Comparison of ENCODE assay signal across 9 cellular contexts in genomic region chr4:7192252-7193039, GRCh38. TPM values are rescaled to one million over a fixed set of nuclear protein-coding genes. Genes with fewer than 3 reads are reported as not detected.
DNase-seq lines count a peak whose midpoint lies in the region; ATAC-seq and TF ChIP-seq lines count a peak whose summit lies in the region.
"Had no signal": no experiment of that assay in that cellular context is flagged by ENCODE, and none has a peak within 500 bp of the region (broad histone marks: within the 10 kb centered on the region; RNA-seq: fewer than 3 reads in every experiment).

SORCS2 (plus strand) TSS chr4:7192538.

- H3K27me3 Mint-ChIP-seq in activated naive CD4-positive, alpha-beta T cell treated with anti-CD3 and anti-CD28 coated beads for 36 hours (ENCODE audit: low read depth) = peaks cover 42% of the 10 kb centered on the region
- peaks cover 9% of the 10 kb centered on the region for H3K27me3 Mint-ChIP-seq in glutamatergic neuron (ENCODE audit: unreplicated experiment)

- H3K4me3 Mint-ChIP-seq in activated naive CD4-positive, alpha-beta T cell treated with anti-CD3 and anti-CD28 coated beads for 36 hours = peak within 1 kb of the TSS; percentile 4
- peak within 1 kb of the TSS; percentile 87 for H3K4me3 Mint-ChIP-seq in glutamatergic neuron (ENCODE audit: unreplicated experiment)

- no peaks in the 10 kb centered on the region for H3K36me3 Mint-ChIP-seq in activated naive CD4-positive, alpha-beta T cell treated with anti-CD3 and anti-CD28 coated beads for 36 hours (ENCODE audit: low read depth)
- H3K36me3 Mint-ChIP-seq in glutamatergic neuron (ENCODE audit: unreplicated experiment) = no peaks in the 10 kb centered on the region

- TF ChIP-seq RAD21 in HCT116 (IDR thresholded peaks at IDR 0.05; ENCODE audit: low read depth) = peak; percentile 50

- H3K36me3 ChIP-seq in HCT116 (ENCODE audit: control insufficient read depth in 1 of 2, insufficient read depth in 2 of 2, low read length in 2 of 2) (no peaks in the 10 kb centered on the region), tibial nerve (no peaks in the 10 kb centered on the region)

- TF ChIP-seq POLR2A in HCT116 (IDR thresholded peaks at IDR 0.05; ENCODE audit: borderline replicate concordance, extremely low read depth, insufficient read depth, insufficient read length) = no peak
- TF ChIP-seq POLR2A in tibial nerve (IDR thresholded peaks at IDR 0.05) = no peak

- H3K27me3 ChIP-seq in HCT116 (ENCODE audit: insufficient read depth, low read length) (peaks cover 22% of the 10 kb centered on the region; the same call in 1 of the 2 replicates), tibial nerve (peaks cover 0 to 36% of the 10 kb centered on the region in 2 donors)

- POLR2A ChIA-PET in HCT116 (lab: Charles Lee) = no interaction called here

- peak; percentile 12 to 44 (median 44); a peak in 3 of 6 replicates for TF ChIP-seq CTCF in HCT116 (IDR thresholded peaks at IDR 0.05 in 2 of 3, conservative IDR thresholded peaks at IDR 0.05 in 1 of 3; ENCODE audit: borderline replicate concordance in 1 of 3, insufficient read depth in 1 of 3, low read depth in 2 of 3, low read length in 2 of 3)
- peak; percentile 44 for TF ChIP-seq CTCF in glutamatergic neuron (IDR thresholded peaks at IDR 0.05; ENCODE audit: partially characterized antibody, unreplicated experiment)
- TF ChIP-seq CTCF in tibial nerve (IDR thresholded peaks at IDR 0.05) = peak; percentile 49 to 98 (median 94)

- no TSS peak for BruUV-seq in HCT116 (replicated peaks; lab: Mats Ljungman, UMichigan)

- no peak within 1 kb of the TSS for H3K4me3 ChIP-seq in HCT116 (replicated peaks in 1 of 2; ENCODE audit: low read depth in 1 of 2, low read length in 2 of 2)
- peak within 1 kb of the TSS; percentile 36 to 69 (median 46) for H3K4me3 ChIP-seq in tibial nerve
- H3K4me3 ChIP-seq: SK-N-MC had no signal

- WGBS in tibial nerve, 2 donors = 0 to 1% methylated on average over 18 to 52 of the region's 119 CpGs

- H4K20me1 ChIP-seq in HCT116 (ENCODE audit: insufficient read depth) = no peaks in the 10 kb centered on the region

- H3K4me1 Mint-ChIP-seq in activated naive CD4-positive, alpha-beta T cell treated with anti-CD3 and anti-CD28 coated beads for 36 hours (ENCODE audit: low read depth) = peaks cover 1% of the 10 kb centered on the region
- H3K4me1 Mint-ChIP-seq in glutamatergic neuron (ENCODE audit: low read depth, unreplicated experiment) = peaks cover 22% of the 10 kb centered on the region

- no peaks in the 10 kb centered on the region for H3K9me3 ChIP-seq in HCT116 (ENCODE audit: control insufficient read depth in 1 of 2, insufficient read depth in 1 of 2, low read depth in 1 of 2, low read length in 2 of 2)
- no peaks in the 10 kb centered on the region for H3K9me3 ChIP-seq in tibial nerve

- ATAC-seq in HCT116 (peak; percentile 90), GM21423 (IDR thresholded peaks at IDR 0.05; ENCODE audit: unreplicated experiment) (no peak)

- no peak within 1 kb of the TSS for H3K9ac ChIP-seq in HCT116 (ENCODE audit: low read length)

- H3K4me1 ChIP-seq in HCT116 (ENCODE audit: control insufficient read depth in 1 of 2, insufficient read depth in 2 of 2, low read length in 2 of 2) (no peaks in the 10 kb centered on the region; a peak in 1 of 4 replicates), tibial nerve (peaks cover 0 to 56% (median 16%) of the 10 kb centered on the region in 4 donors)

- peak within 1 kb of the TSS; percentile 50 for H3K4me2 ChIP-seq in HCT116 (ENCODE audit: low read length)

- no peak within 1 kb of the TSS for H3K27ac Mint-ChIP-seq in activated naive CD4-positive, alpha-beta T cell treated with anti-CD3 and anti-CD28 coated beads for 36 hours
- no peak within 1 kb of the TSS for H3K27ac Mint-ChIP-seq in glutamatergic neuron (ENCODE audit: unreplicated experiment)

- intact Hi-C loops in HCT116 (cut with micrococcal nuclease) = loop anchor here (1.0 to 2.0 kb wide), 2 partner anchors 104 to 270 kb away; no protein-coding TSS in a partner anchor
- intact Hi-C loops in activated naive CD4-positive, alpha-beta T cell treated with anti-CD3 and anti-CD28 coated beads for 36 hours (cut with micrococcal nuclease) = loop anchor here (1.0 to 5.0 kb wide), 3 partner anchors 144 to 794 kb away; no protein-coding TSS in a partner anchor

- RAD21 ChIA-PET in HCT116 (lab: Charles Lee; ENCODE audit: low non-redundant PET in 1 of 2, low total read pairs in 2 of 2, uncharacterized antibody in 2 of 2, unreplicated experiment in 2 of 2) = interaction anchor here in 1 of 2 experiments (0.9 kb wide), 1 partner anchor 610 kb away, joined by 3 read pairs; no protein-coding TSS in a partner anchor

- peak; percentile 62 for DNase-seq in Caki2 (ENCODE audit: low read depth)
- no peak for DNase-seq in HCT116 (ENCODE audit: low read depth, low spot score)
- peak; percentile 50 for DNase-seq in NOMO-1 treated with dmso at 0.1 percent for 144 hours (lab: John Stamatoyannopoulos, UW; ENCODE audit: unreplicated experiment)
- DNase-seq in activated naive CD4-positive, alpha-beta T cell treated with anti-CD3 and anti-CD28 coated beads for 36 hours = peak; percentile 40
- peak; percentile 86 for DNase-seq in glutamatergic neuron
- peak; percentile 49 for DNase-seq in occipital lobe (lab: John Stamatoyannopoulos, UW)
- peak; percentile 42 to 49 for DNase-seq in tibial nerve (ENCODE audit: low spot score in 2 of 2)

- in situ Hi-C loops in Caki2 (cut with HindIII; ENCODE audit: low pct_unique_long_range_greater_than_20kb, low sequenced_read_pairs) = no loop called here

- CTCF ChIA-PET in HCT116 (lab: Charles Lee) = interaction anchor here (0.7 to 4.0 kb wide), 9 partner anchors 14 to 512 kb away, joined by 3 to 28 read pairs (median 10); no protein-coding TSS in a partner anchor
- CTCF ChIA-PET in activated naive CD4-positive, alpha-beta T cell treated with anti-CD3 and anti-CD28 coated beads for 36 hours (lab: Charles Lee) = interaction anchor here (0.7 to 1.2 kb wide), 4 partner anchors 102 to 606 kb away, joined by 3 to 5 read pairs (median 4); no protein-coding TSS in a partner anchor

- no peaks in the 10 kb centered on the region for H3K9me2 ChIP-seq in HCT116 (ENCODE audit: insufficient read depth)

- H3K27ac ChIP-seq in HCT116 (ENCODE audit: low read depth, low read length) (no peak within 1 kb of the TSS), tibial nerve (peak within 1 kb of the TSS in 3 of 4 donors; percentile 50 to 78 (median 53))
- H3K27ac ChIP-seq: SK-N-MC had no signal

- H2AFZ ChIP-seq in HCT116 (ENCODE audit: low read depth, low read length, poor library complexity, severe bottlenecking) = peak within 1 kb of the TSS; percentile 29

- no peaks in the 10 kb centered on the region for H3K9me3 Mint-ChIP-seq in activated naive CD4-positive, alpha-beta T cell treated with anti-CD3 and anti-CD28 coated beads for 36 hours
- peaks cover 1% of the 10 kb centered on the region for H3K9me3 Mint-ChIP-seq in glutamatergic neuron (ENCODE audit: unreplicated experiment)

- TF ChIP-seq EP300 in tibial nerve (IDR thresholded peaks at IDR 0.05) = no peak

- no peaks in the 10 kb centered on the region for H3K79me2 ChIP-seq in HCT116 (ENCODE audit: insufficient read depth, low read length)

TF ChIP-seq in HCT116, 20 proteins besides CTCF, POLR2A, EP300 and RAD21 (continues in another document):
- TF ChIP-seq EGR1 (IDR thresholded peaks at IDR 0.05; ENCODE audit: low read depth) = no peak
- TF ChIP-seq CBX3 (IDR thresholded peaks at IDR 0.05; ENCODE audit: low read depth) = no peak
- TF ChIP-seq, protein P1, sequence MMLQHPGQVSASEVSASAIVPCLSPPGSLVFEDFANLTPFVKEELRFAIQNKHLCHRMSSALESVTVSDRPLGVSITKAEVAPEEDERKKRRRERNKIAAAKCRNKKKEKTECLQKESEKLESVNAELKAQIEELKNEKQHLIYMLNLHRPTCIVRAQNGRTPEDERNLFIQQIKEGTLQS (IDR thresholded peaks at IDR 0.05) = no peak
- TF ChIP-seq SRF (IDR thresholded peaks at IDR 0.05; ENCODE audit: low read depth) = no peak
- TF ChIP-seq MAX (IDR thresholded peaks at IDR 0.05) = no peak
- TF ChIP-seq EZH2 (IDR thresholded peaks at IDR 0.05) = no peak
- TF ChIP-seq CEBPB (IDR thresholded peaks at IDR 0.05; ENCODE audit: low read depth) = no peak
- TF ChIP-seq TCF7L2 (IDR thresholded peaks at IDR 0.05; ENCODE audit: borderline replicate concordance, extremely low read depth, insufficient read depth, insufficient read length) = no peak
- no peak for TF ChIP-seq SP1 (IDR thresholded peaks at IDR 0.05; ENCODE audit: low read depth)
- TF ChIP-seq ZNF274 (IDR thresholded peaks at IDR 0.05; ENCODE audit: low read depth, low read length) = no peak
- no peak for TF ChIP-seq JUND (IDR thresholded peaks at IDR 0.05)
- no peak for TF ChIP-seq SIN3A (IDR thresholded peaks at IDR 0.05; ENCODE audit: low read depth)
- TF ChIP-seq ZFX (IDR thresholded peaks at IDR 0.05) = no peak
- TF ChIP-seq, protein P2, sequence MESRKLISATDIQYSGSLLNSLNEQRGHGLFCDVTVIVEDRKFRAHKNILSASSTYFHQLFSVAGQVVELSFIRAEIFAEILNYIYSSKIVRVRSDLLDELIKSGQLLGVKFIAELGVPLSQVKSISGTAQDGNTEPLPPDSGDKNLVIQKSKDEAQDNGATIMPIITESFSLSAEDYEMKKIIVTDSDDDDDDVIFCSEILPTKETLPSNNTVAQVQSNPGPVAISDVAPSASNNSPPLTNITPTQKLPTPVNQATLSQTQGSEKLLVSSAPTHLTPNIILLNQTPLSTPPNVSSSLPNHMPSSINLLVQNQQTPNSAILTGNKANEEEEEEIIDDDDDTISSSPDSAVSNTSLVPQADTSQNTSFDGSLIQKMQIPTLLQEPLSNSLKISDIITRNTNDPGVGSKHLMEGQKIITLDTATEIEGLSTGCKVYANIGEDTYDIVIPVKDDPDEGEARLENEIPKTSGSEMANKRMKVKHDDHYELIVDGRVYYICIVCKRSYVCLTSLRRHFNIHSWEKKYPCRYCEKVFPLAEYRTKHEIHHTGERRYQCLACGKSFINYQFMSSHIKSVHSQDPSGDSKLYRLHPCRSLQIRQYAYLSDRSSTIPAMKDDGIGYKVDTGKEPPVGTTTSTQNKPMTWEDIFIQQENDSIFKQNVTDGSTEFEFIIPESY (IDR thresholded peaks at IDR 0.05; ENCODE audit: extremely low read depth, insufficient replicate concordance, low read length) = no peak
- no peak for TF ChIP-seq ELF1 (IDR thresholded peaks at IDR 0.05; ENCODE audit: borderline replicate concordance, low read depth)

RNA-seq across cellular contexts. Expression of gene SORCS2, which starts in this region (rescaled TPM):
- 1.4 and 16.4 TPM in 2 replicates for total RNA-seq in Caki2 (2014; rRNA removed; shearing (Covaris generic); ENCODE audit: low replicate concordance)
- total RNA-seq in HCT116 (2021; ENCODE audit: unreplicated experiment) (0.37 TPM), glutamatergic neuron (ENCODE audit: unreplicated experiment) (29.5 TPM), occipital lobe (4.1 TPM), tibial nerve (10 to 100 TPM; 15.6 to 48.9 (median 38.3) TPM)
- 0.10 and 0.14 TPM in 2 replicates for polyA plus RNA-seq in HCT116 (2012)
- total RNA-seq in activated naive CD4-positive, alpha-beta T cell treated with anti-CD3 and anti-CD28 coated beads for 36 hours = under 1 TPM; 0.07 to 0.15 TPM

Comparison
In these comparisons a context has a peak if more than half of its experiments do, and no peak if none do; other contexts are left out.
1. Peak in ATAC-seq and H3K4me2 ChIP-seq in HCT116; RNA of the gene not detected or under 1 TPM.
2. Peak in DNase-seq in activated naive CD4-positive, alpha-beta T cell treated with anti-CD3 and anti-CD28 coated beads for 36 hours; RNA of the gene not detected or under 1 TPM.
3. H3K4me3 ChIP-seq: peak in tibial nerve (4 of 4); none in HCT116 (0 of 2).
4. CTCF ChIP-seq: peak in every context shown above with its lines; median percentile 94 in tibial nerve; 44 in HCT116; 44 in glutamatergic neuron.